1 cellular context compared by ENCODE assay signal in genomic region chr6:158072083-158072721, GRCh38.
TF ChIP-seq lines count a peak whose summit lies in the region.

No MANE protein-coding gene starts in this region.

TF ChIP-seq in GM23338, 12 proteins besides CTCF, POLR2A, EP300 and RAD21 (continued from another document):
- TF ChIP-seq REST (IDR thresholded peaks at IDR 0.05; ENCODE audit: unreplicated experiment) (no peak), STAT1 (IDR thresholded peaks at IDR 0.05; ENCODE audit: unreplicated experiment) (no peak), CREB1 (CRISPR knock-in tag; IDR thresholded peaks at IDR 0.05; ENCODE audit: low read depth) (no peak), JUNB (IDR thresholded peaks at IDR 0.05; ENCODE audit: unreplicated experiment) (no peak)
